Comparison of ENCODE assay signal across 1 cellular context in genomic region chr19:44807652-44808462, GRCh38.
A peak's percentile ranks its signal among the peaks of the same experiment; 100 is the strongest.
TF ChIP-seq lines count a peak whose summit lies in the region.

No MANE protein-coding gene starts in this region.

TF ChIP-seq in HepG2, 621 proteins besides CTCF, POLR2A, EP300 and RAD21 (continued from another document and continues in another):
- no peak for TF ChIP-seq KIAA2018 (CRISPR knock-in tag; IDR thresholded peaks at IDR 0.05; ENCODE audit: borderline replicate concordance)
- TF ChIP-seq CENPX (CRISPR knock-in tag; IDR thresholded peaks at IDR 0.05) = no peak
- TF ChIP-seq DNMT1 (CRISPR knock-in tag; IDR thresholded peaks at IDR 0.05) = no peak
- peak; percentile 95 for TF ChIP-seq ZNF263 (CRISPR knock-in tag; IDR thresholded peaks at IDR 0.05)
- TF ChIP-seq ZNF891 (CRISPR knock-in tag; IDR thresholded peaks at IDR 0.05) = no peak
- TF ChIP-seq EEA1 (CRISPR knock-in tag; IDR thresholded peaks at IDR 0.05; ENCODE audit: borderline replicate concordance) = no peak
- no peak for TF ChIP-seq E2F1 (CRISPR knock-in tag; IDR thresholded peaks at IDR 0.05)
- no peak for TF ChIP-seq TCF12 (IDR thresholded peaks at IDR 0.05)
- no peak for TF ChIP-seq TCF12 (CRISPR knock-in tag; IDR thresholded peaks at IDR 0.05)
- TF ChIP-seq MAF1 (CRISPR knock-in tag; IDR thresholded peaks at IDR 0.05; ENCODE audit: borderline replicate concordance) = no peak
- TF ChIP-seq, protein P1, sequence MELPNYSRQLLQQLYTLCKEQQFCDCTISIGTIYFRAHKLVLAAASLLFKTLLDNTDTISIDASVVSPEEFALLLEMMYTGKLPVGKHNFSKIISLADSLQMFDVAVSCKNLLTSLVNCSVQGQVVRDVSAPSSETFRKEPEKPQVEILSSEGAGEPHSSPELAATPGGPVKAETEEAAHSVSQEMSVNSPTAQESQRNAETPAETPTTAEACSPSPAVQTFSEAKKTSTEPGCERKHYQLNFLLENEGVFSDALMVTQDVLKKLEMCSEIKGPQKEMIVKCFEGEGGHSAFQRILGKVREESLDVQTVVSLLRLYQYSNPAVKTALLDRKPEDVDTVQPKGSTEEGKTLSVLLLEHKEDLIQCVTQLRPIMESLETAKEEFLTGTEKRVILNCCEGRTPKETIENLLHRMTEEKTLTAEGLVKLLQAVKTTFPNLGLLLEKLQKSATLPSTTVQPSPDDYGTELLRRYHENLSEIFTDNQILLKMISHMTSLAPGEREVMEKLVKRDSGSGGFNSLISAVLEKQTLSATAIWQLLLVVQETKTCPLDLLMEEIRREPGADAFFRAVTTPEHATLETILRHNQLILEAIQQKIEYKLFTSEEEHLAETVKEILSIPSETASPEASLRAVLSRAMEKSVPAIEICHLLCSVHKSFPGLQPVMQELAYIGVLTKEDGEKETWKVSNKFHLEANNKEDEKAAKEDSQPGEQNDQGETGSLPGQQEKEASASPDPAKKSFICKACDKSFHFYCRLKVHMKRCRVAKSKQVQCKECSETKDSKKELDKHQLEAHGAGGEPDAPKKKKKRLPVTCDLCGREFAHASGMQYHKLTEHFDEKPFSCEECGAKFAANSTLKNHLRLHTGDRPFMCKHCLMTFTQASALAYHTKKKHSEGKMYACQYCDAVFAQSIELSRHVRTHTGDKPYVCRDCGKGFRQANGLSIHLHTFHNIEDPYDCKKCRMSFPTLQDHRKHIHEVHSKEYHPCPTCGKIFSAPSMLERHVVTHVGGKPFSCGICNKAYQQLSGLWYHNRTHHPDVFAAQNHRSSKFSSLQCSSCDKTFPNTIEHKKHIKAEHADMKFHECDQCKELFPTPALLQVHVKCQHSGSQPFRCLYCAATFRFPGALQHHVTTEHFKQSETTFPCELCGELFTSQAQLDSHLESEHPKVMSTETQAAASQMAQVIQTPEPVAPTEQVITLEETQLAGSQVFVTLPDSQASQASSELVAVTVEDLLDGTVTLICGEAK (IDR thresholded peaks at IDR 0.05) = no peak
- TF ChIP-seq, protein P1 (CRISPR knock-in tag; IDR thresholded peaks at IDR 0.05) = 0 out of 2 replicates have a peak, but pooled peaks have one; percentile 40
- no peak for TF ChIP-seq KDM1A (CRISPR knock-in tag; IDR thresholded peaks at IDR 0.05)
- TF ChIP-seq SAFB2 (CRISPR knock-in tag; IDR thresholded peaks at IDR 0.05; ENCODE audit: borderline replicate concordance, low read depth) = no peak
- peak; percentile 56 for TF ChIP-seq HNF4A (CRISPR knock-in tag; IDR thresholded peaks at IDR 0.05)
- TF ChIP-seq RAD51 (IDR thresholded peaks at IDR 0.05; ENCODE audit: borderline replicate concordance) = no peak
- TF ChIP-seq ZNF317 (CRISPR knock-in tag; IDR thresholded peaks at IDR 0.05) = no peak
- TF ChIP-seq PITX1 (CRISPR knock-in tag; IDR thresholded peaks at IDR 0.05) = no peak; the same call in 1 of the 2 replicates
- TF ChIP-seq PPARG (CRISPR knock-in tag; conservative IDR thresholded peaks at IDR 0.05) = no peak
- TF ChIP-seq MYC (CRISPR knock-in tag; IDR thresholded peaks at IDR 0.05; ENCODE audit: borderline replicate concordance) = peak; percentile 53; the same call in 1 of the 2 replicates
- no peak for TF ChIP-seq SIN3B (IDR thresholded peaks at IDR 0.05; ENCODE audit: low read length)
- peak; percentile 21; the same call in 1 of the 2 replicates for TF ChIP-seq ZNF501 (CRISPR knock-in tag; IDR thresholded peaks at IDR 0.05)
- TF ChIP-seq ZBTB20 (CRISPR knock-in tag; IDR thresholded peaks at IDR 0.05; ENCODE audit: borderline replicate concordance, low read depth) = no peak
- TF ChIP-seq ZNF530 (CRISPR knock-in tag; IDR thresholded peaks at IDR 0.05; ENCODE audit: low read depth) = no peak
- TF ChIP-seq ZSCAN30 (CRISPR knock-in tag; IDR thresholded peaks at IDR 0.05) = no peak
- TF ChIP-seq SALL2 (CRISPR knock-in tag; IDR thresholded peaks at IDR 0.05) = no peak
- no peak for TF ChIP-seq AKNA (CRISPR knock-in tag; IDR thresholded peaks at IDR 0.05; ENCODE audit: borderline replicate concordance)
- no peak for TF ChIP-seq HDAC6 (IDR thresholded peaks at IDR 0.05; ENCODE audit: low read depth, low read length)
- TF ChIP-seq MED8 (CRISPR knock-in tag; IDR thresholded peaks at IDR 0.05; ENCODE audit: insufficient replicate concordance) = no peak
- TF ChIP-seq JARID2 (CRISPR knock-in tag; IDR thresholded peaks at IDR 0.05; ENCODE audit: insufficient replicate concordance) = no peak
- no peak for TF ChIP-seq ZNF547 (CRISPR knock-in tag; IDR thresholded peaks at IDR 0.05)
- 0 out of 2 replicates have a peak, but pooled peaks have one; percentile 53 for TF ChIP-seq HIC2 (CRISPR knock-in tag; IDR thresholded peaks at IDR 0.05; ENCODE audit: low read depth)
